8 cellular contexts compared by ENCODE assay signal in genomic region chr19:8413593-8413923, GRCh38. TPM values are rescaled to one million over a fixed set of nuclear protein-coding genes. Genes with fewer than 3 reads are reported as not detected.
DNase-seq lines count a peak whose midpoint lies in the region; ATAC-seq, FAIRE-seq and TF ChIP-seq lines count a peak whose summit lies in the region.

No MANE protein-coding gene starts in this region.

- H3K4me1 Mint-ChIP-seq in T-helper 1 cell treated with Interleukin-12 subunit alpha and Interleukin-12 subunit beta and Interleukin-4 antibody, amounts not matched to agents 30 μg/mL and 1 μg/mL, for 36 hours (ENCODE audit: low read depth), result peaks cover 8% of the 10 kb centered on the region
- peaks cover 11% of the 10 kb centered on the region for H3K4me1 Mint-ChIP-seq in activated T-helper 1 cell treated with anti-CD3 and anti-CD28 coated beads, Interleukin-12 subunit alpha, Interleukin-12 subunit beta, Interleukin-2, Interleukin-4 antibody, amounts not matched to agents 30 ng/mL and 10 ng/mL and 1 ng/mL, durations not matched to agents 14 hours and 24 hours and 36 hours (ENCODE audit: low read depth)

- intact Hi-C loops in activated T-helper 1 cell treated with anti-CD3 and anti-CD28 coated beads, Interleukin-12 subunit alpha, Interleukin-12 subunit beta, Interleukin-2, Interleukin-4 antibody, amounts not matched to agents 30 ng/mL and 10 ng/mL and 1 ng/mL, durations not matched to agents 14 hours and 24 hours and 36 hours (cut with micrococcal nuclease), result loop anchor here (1.0 to 2.0 kb wide), 8 partner anchors 23 to 419 kb away; partner anchors contain the start of genes HNRNPM, MBD3L1, NDUFA7 and RAB11B
- intact Hi-C loops in kidney (cut with DNase I) (loop anchor here (10.0 kb wide), 1 partner anchor 91 kb away; the partner anchor contains the start of gene PRAM1), posterior vena cava (cut with DNase I) (loop anchor here in 1 of 2 donors (5.0 kb wide), 1 partner anchor 99 kb away; the partner anchor contains the start of gene ZNF414)

- no peak for TF ChIP-seq EP300 in suprapubic skin (IDR thresholded peaks at IDR 0.05)

- H3K27ac ChIP-seq in kidney (ENCODE audit: low read depth in 2 of 2, low read length in 2 of 2), result peak overlapping the region in 1 of 2 donors; percentile 14
- H3K27ac ChIP-seq in suprapubic skin, result peak overlapping the region; percentile 67

- no peak for DNase-seq in T-helper 1 cell
- no peak for DNase-seq in activated T-helper 1 cell treated with anti-CD3 and anti-CD28 coated beads, Interleukin-12 subunit alpha, Interleukin-12 subunit beta, Interleukin-2, Interleukin-4 antibody, amounts not matched to agents 30 ng/mL and 10 ng/mL and 1 ng/mL, durations not matched to agents 14 hours and 24 hours and 36 hours (ENCODE audit: low spot score)
- DNase-seq in kidney, result no peak
- no peak for DNase-seq in suprapubic skin (ENCODE audit: low spot score in 2 of 2)
- no peak for DNase-seq in posterior vena cava (ENCODE audit: low spot score)

- peak overlapping the region; percentile 60 for H3K4me3 Mint-ChIP-seq in T-helper 1 cell treated with Interleukin-12 subunit alpha and Interleukin-12 subunit beta and Interleukin-4 antibody, amounts not matched to agents 30 μg/mL and 1 μg/mL, for 36 hours
- peak overlapping the region; percentile 56 for H3K4me3 Mint-ChIP-seq in activated T-helper 1 cell treated with anti-CD3 and anti-CD28 coated beads, Interleukin-12 subunit alpha, Interleukin-12 subunit beta, Interleukin-2, Interleukin-4 antibody, amounts not matched to agents 30 ng/mL and 10 ng/mL and 1 ng/mL, durations not matched to agents 14 hours and 24 hours and 36 hours

- H3K4me1 ChIP-seq in kidney (ENCODE audit: control insufficient read depth in 1 of 2, insufficient read depth in 1 of 2, low read depth in 1 of 2, low read length in 2 of 2), result peaks cover 0 to 6% of the 10 kb centered on the region in 2 donors
- peaks cover 33% of the 10 kb centered on the region for H3K4me1 ChIP-seq in suprapubic skin

- peak overlapping the region; percentile 2 for H3K27ac Mint-ChIP-seq in T-helper 1 cell treated with Interleukin-12 subunit alpha and Interleukin-12 subunit beta and Interleukin-4 antibody, amounts not matched to agents 30 μg/mL and 1 μg/mL, for 36 hours
- peak overlapping the region; percentile 16 for H3K27ac Mint-ChIP-seq in activated T-helper 1 cell treated with anti-CD3 and anti-CD28 coated beads, Interleukin-12 subunit alpha, Interleukin-12 subunit beta, Interleukin-2, Interleukin-4 antibody, amounts not matched to agents 30 ng/mL and 10 ng/mL and 1 ng/mL, durations not matched to agents 14 hours and 24 hours and 36 hours

- peak overlapping the region; percentile 63 to 69 for H3K9ac ChIP-seq in kidney (ENCODE audit: low read length in 2 of 2)

- TF ChIP-seq POLR2A in suprapubic skin (IDR thresholded peaks at IDR 0.05), result no peak

- no peak for FAIRE-seq in kidney (lab: Jason Lieb, UNC)

- H3K4me3 ChIP-seq in kidney (ENCODE audit: low read length in 2 of 2) (peak overlapping the region; percentile 78 to 85), suprapubic skin (peak overlapping the region; percentile 81)

- no peaks in the 10 kb centered on the region for H3K36me3 Mint-ChIP-seq in T-helper 1 cell treated with Interleukin-12 subunit alpha and Interleukin-12 subunit beta and Interleukin-4 antibody, amounts not matched to agents 30 μg/mL and 1 μg/mL, for 36 hours (ENCODE audit: low read depth)
- H3K36me3 Mint-ChIP-seq in activated T-helper 1 cell treated with anti-CD3 and anti-CD28 coated beads, Interleukin-12 subunit alpha, Interleukin-12 subunit beta, Interleukin-2, Interleukin-4 antibody, amounts not matched to agents 30 ng/mL and 10 ng/mL and 1 ng/mL, durations not matched to agents 14 hours and 24 hours and 36 hours (ENCODE audit: low read depth), result no peaks in the 10 kb centered on the region

- no peaks in the 10 kb centered on the region for H3K9me3 ChIP-seq in kidney (ENCODE audit: control insufficient read depth in 1 of 2, low read length in 2 of 2)
- no peaks in the 10 kb centered on the region for H3K9me3 ChIP-seq in suprapubic skin

- H3K27me3 Mint-ChIP-seq in T-helper 1 cell treated with Interleukin-12 subunit alpha and Interleukin-12 subunit beta and Interleukin-4 antibody, amounts not matched to agents 30 μg/mL and 1 μg/mL, for 36 hours (ENCODE audit: low read depth), result no peaks in the 10 kb centered on the region
- no peaks in the 10 kb centered on the region for H3K27me3 Mint-ChIP-seq in activated T-helper 1 cell treated with anti-CD3 and anti-CD28 coated beads, Interleukin-12 subunit alpha, Interleukin-12 subunit beta, Interleukin-2, Interleukin-4 antibody, amounts not matched to agents 30 ng/mL and 10 ng/mL and 1 ng/mL, durations not matched to agents 14 hours and 24 hours and 36 hours (ENCODE audit: insufficient read depth)

- ATAC-seq in HG02885 (IDR thresholded peaks at IDR 0.05; ENCODE audit: poor library complexity, unreplicated experiment) (no peak), HG03139 (IDR thresholded peaks at IDR 0.05; ENCODE audit: unreplicated experiment) (no peak)

- H3K9me3 Mint-ChIP-seq in T-helper 1 cell treated with Interleukin-12 subunit alpha and Interleukin-12 subunit beta and Interleukin-4 antibody, amounts not matched to agents 30 μg/mL and 1 μg/mL, for 36 hours, result no peaks in the 10 kb centered on the region
- no peaks in the 10 kb centered on the region for H3K9me3 Mint-ChIP-seq in activated T-helper 1 cell treated with anti-CD3 and anti-CD28 coated beads, Interleukin-12 subunit alpha, Interleukin-12 subunit beta, Interleukin-2, Interleukin-4 antibody, amounts not matched to agents 30 ng/mL and 10 ng/mL and 1 ng/mL, durations not matched to agents 14 hours and 24 hours and 36 hours

- H3K36me3 ChIP-seq in kidney (ENCODE audit: control insufficient read depth in 1 of 2, insufficient read depth in 2 of 2, low read length in 2 of 2), result no peaks in the 10 kb centered on the region
- H3K36me3 ChIP-seq in suprapubic skin, result no peaks in the 10 kb centered on the region

- no peaks in the 10 kb centered on the region for H3K27me3 ChIP-seq in suprapubic skin

- TF ChIP-seq CTCF in kidney (IDR thresholded peaks at IDR 0.05; ENCODE audit: borderline replicate concordance, extremely low read depth, insufficient read depth), result no peak
- TF ChIP-seq CTCF in suprapubic skin (IDR thresholded peaks at IDR 0.05), result no peak

- WGBS in suprapubic skin, result 21% methylated on average over 3 of the region's 7 CpGs

RNA-seq across cellular contexts. Expression of gene MARCHF2, which starts 0.5 kb away (rescaled TPM):
- total RNA-seq in activated T-helper 1 cell treated with anti-CD3 and anti-CD28 coated beads, Interleukin-12 subunit alpha, Interleukin-12 subunit beta, Interleukin-2, Interleukin-4 antibody, amounts not matched to agents 30 ng/mL and 10 ng/mL and 1 ng/mL, durations not matched to agents 14 hours and 24 hours and 36 hours, result 8.1 and 9.6 TPM in 2 replicates
- total RNA-seq in kidney, result 48.4 TPM
- polyA plus RNA-seq in kidney (ENCODE audit: insufficient read depth, low read depth, low replicate concordance), result 46.5 TPM
- 10 to 100 TPM; 47.4 to 99.0 (median 90.8) TPM for total RNA-seq in suprapubic skin
- 10 to 100 TPM; 50.3 to 57.6 TPM for total RNA-seq in posterior vena cava

RNA-seq across cellular contexts. Expression of gene RAB11B, which starts 23.4 kb away (rescaled TPM):
- total RNA-seq in activated T-helper 1 cell treated with anti-CD3 and anti-CD28 coated beads, Interleukin-12 subunit alpha, Interleukin-12 subunit beta, Interleukin-2, Interleukin-4 antibody, amounts not matched to agents 30 ng/mL and 10 ng/mL and 1 ng/mL, durations not matched to agents 14 hours and 24 hours and 36 hours, result 75.1 and 81.0 TPM in 2 replicates
- total RNA-seq in kidney (146 TPM), suprapubic skin (100 to 1,000 TPM in 1 of 4 donors, 10 to 100 TPM in 3; 44.8 to 104 (median 57.8) TPM), posterior vena cava (10 to 100 TPM; 83.1 to 86.9 TPM)
- 148 TPM for polyA plus RNA-seq in kidney (ENCODE audit: insufficient read depth, low read depth, low replicate concordance)

RNA-seq across cellular contexts. Expression of gene HNRNPM, which starts 31.2 kb away (rescaled TPM):
- 323 and 331 TPM in 2 replicates for total RNA-seq in activated T-helper 1 cell treated with anti-CD3 and anti-CD28 coated beads, Interleukin-12 subunit alpha, Interleukin-12 subunit beta, Interleukin-2, Interleukin-4 antibody, amounts not matched to agents 30 ng/mL and 10 ng/mL and 1 ng/mL, durations not matched to agents 14 hours and 24 hours and 36 hours
- 164 TPM for total RNA-seq in kidney
- polyA plus RNA-seq in kidney (ENCODE audit: insufficient read depth, low read depth, low replicate concordance), result 103 TPM
- total RNA-seq in suprapubic skin, result 100 to 1,000 TPM in 3 of 4 donors, 10 to 100 TPM in 1; 85.5 to 128 (median 121) TPM
- total RNA-seq in posterior vena cava, result 100 to 1,000 TPM; 118 to 119 TPM

RNA-seq across cellular contexts. Expression of gene ANGPTL4, which starts 49.6 kb away (rescaled TPM):
- total RNA-seq in activated T-helper 1 cell treated with anti-CD3 and anti-CD28 coated beads, Interleukin-12 subunit alpha, Interleukin-12 subunit beta, Interleukin-2, Interleukin-4 antibody, amounts not matched to agents 30 ng/mL and 10 ng/mL and 1 ng/mL, durations not matched to agents 14 hours and 24 hours and 36 hours, result 2.3 and 3.8 TPM in 2 replicates
- total RNA-seq in kidney (7.2 TPM), suprapubic skin (10 to 100 TPM; 15.3 to 56.4 (median 19.1) TPM), posterior vena cava (10 to 100 TPM; 10.4 to 95.3 TPM)
- polyA plus RNA-seq in kidney (ENCODE audit: insufficient read depth, low read depth, low replicate concordance), result 40.3 TPM
